Comparison of ENCODE assay signal across 1 cellular context in the genomic region with DNA sequence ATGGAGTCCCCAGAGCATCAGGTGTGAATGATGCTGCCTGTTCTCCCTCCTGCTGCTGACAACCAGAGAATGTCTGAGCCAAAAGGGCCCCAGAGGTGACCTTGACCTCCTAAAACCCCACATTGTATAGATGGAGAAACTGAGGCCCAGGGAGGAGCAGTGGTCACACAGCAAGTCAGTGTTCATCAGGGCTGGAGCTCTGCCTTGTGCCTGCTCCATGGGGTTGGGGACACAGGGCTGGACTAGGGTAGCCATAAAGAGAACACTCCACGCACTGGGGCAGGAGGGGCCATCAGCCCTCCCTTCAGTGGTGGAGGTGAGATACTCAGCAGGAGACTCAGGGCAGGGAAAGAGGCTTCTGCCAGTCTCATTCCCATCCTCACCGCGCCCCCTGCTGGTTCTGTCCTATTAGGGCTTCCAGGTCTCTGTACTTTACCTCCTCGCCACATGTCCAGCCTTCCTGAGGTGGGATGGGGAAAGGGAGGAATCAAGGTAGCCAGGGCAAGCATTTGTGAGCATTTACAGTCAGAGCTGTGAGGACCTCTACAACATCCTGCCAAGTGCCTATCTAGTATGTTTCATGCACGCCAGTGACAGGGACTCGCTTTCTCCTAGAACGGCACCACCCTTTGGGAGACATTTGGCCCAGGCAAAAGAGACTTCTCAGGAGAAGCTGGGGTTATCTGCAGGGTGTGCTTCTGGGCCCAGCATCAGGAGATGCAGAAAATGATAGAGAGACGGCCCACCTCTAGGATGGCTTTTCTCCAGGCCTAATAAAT.
A peak's percentile ranks its signal among the peaks of the same experiment; 100 is the strongest.
TF ChIP-seq lines count a peak whose summit lies in the region.

No MANE protein-coding gene starts in this region.

TF ChIP-seq in GM12878, 131 proteins besides CTCF, POLR2A, EP300 and RAD21 (continued from another document):
- TF ChIP-seq, protein P1, sequence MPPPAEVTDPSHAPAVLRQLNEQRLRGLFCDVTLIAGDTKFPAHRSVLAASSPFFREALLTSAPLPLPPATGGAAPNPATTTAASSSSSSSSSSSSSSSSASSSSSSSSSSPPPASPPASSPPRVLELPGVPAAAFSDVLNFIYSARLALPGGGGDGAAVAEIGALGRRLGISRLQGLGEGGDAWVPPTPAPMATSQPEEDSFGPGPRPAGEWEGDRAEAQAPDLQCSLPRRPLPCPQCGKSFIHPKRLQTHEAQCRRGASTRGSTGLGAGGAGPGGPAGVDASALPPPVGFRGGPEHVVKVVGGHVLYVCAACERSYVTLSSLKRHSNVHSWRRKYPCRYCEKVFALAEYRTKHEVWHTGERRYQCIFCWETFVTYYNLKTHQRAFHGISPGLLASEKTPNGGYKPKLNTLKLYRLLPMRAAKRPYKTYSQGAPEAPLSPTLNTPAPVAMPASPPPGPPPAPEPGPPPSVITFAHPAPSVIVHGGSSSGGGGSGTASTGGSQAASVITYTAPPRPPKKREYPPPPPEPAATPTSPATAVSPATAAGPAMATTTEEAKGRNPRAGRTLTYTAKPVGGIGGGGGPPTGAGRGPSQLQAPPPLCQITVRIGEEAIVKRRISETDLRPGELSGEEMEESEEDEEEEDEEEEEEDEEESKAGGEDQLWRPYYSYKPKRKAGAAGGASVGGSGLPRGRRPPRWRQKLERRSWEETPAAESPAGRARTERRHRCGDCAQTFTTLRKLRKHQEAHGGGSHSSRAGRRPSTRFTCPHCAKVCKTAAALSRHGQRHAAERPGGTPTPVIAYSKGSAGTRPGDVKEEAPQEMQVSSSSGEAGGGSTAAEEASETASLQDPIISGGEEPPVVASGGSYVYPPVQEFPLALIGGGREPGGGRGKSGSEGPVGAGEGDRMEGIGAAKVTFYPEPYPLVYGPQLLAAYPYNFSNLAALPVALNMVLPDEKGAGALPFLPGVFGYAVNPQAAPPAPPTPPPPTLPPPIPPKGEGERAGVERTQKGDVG (CRISPR knock-in tag; IDR thresholded peaks at IDR 0.05) = no peak
- 0 out of 2 replicates have a peak, but pooled peaks have one; percentile 31 for TF ChIP-seq GATAD2B (conservative IDR thresholded peaks at IDR 0.05; ENCODE audit: low read depth)
- TF ChIP-seq LARP7 (IDR thresholded peaks at IDR 0.05) = 0 out of 2 replicates have a peak, but pooled peaks have one; percentile 27
- no peak for TF ChIP-seq MEF2A (IDR thresholded peaks at IDR 0.05; ENCODE audit: insufficient read depth, low read depth, low read length)
